In the genomic region with DNA sequence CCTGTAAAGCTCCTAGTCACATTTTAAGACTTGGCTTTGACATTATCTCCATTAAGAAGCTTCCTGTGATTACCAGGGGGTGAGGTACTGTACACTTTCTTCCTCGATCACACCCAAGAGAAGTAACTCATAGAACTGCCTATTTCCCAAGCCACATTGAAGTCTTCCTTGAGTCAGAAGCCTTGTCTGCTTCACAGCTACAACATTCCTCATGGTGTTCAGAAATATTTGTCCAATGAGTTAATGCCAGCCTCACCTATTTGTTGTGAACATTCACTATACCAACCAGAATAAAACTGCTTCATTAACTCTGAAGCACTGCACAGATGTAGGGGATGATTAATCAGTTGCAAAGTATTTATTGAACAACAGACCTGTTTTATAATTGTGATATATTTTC, we compare ENCODE assay signal across 25 cellular contexts.
DNase-seq lines count a peak whose midpoint lies in the region; ATAC-seq, FAIRE-seq and TF ChIP-seq lines count a peak whose summit lies in the region.
"Had no signal": no experiment of that assay in that cellular context is flagged by ENCODE, and none has a peak within 500 bp of the region (broad histone marks: within the 10 kb centered on the region; RNA-seq: fewer than 3 reads in every experiment).

No MANE protein-coding gene starts in this region.

- 50% methylated on average over 1 of the region's 1 CpG for WGBS in mammary epithelial cell (ENCODE audit: low coverage, missing lambda C conversion rate)
- WGBS in suprapubic skin = 68% methylated on average over 1 of the region's 1 CpG
- 77 to 90% (median 82%) methylated on average over 1 of the region's 1 CpG for WGBS in adrenal gland, 4 donors

- DNase-seq in mammary epithelial cell (peak; percentile 2), MCF 10A (ENCODE audit: unreplicated experiment) (no peak), bronchial epithelial cell (ENCODE audit: low read depth) (peak; percentile 32), kidney tubule cell (ENCODE audit: low spot score) (peak; percentile 95), medulla oblongata (ENCODE audit: extremely low spot score) (no peak), suprapubic skin (ENCODE audit: low spot score in 2 of 2) (no peak), adrenal gland (no peak), upper lobe of right lung (no peak)
- DNase-seq: 8988T; GM23248; HCEC 1CT; Karpas-422; MM.1S; NCI-H1092; NCI-H1436 treated with DMSO at 0.1 percent for 48 hours; NCI-H2029; NCI-H2171; NCI-H446 treated with DMSO at 0.1 percent for 48 hours; NK-92 treated with Interleukin-12 subunit alpha and Interleukin-12 subunit beta, amount 100 ng/mL, for 24 hours; Peyer's patch; Right ventricle myocardium superior had no signal

- TF ChIP-seq EP300 in suprapubic skin (IDR thresholded peaks at IDR 0.05) = no peak

- no peak overlapping the region for H2AFZ ChIP-seq in mammary epithelial cell (ENCODE audit: low read depth, low read length)
- H2AFZ ChIP-seq: GM23248 had no signal

- intact Hi-C loops in mammary epithelial cell (cut with micrococcal nuclease) (no loop called here), MCF 10A (cut with micrococcal nuclease) (no loop called here), adrenal gland (cut with DNase I) (no loop called here), upper lobe of right lung (cut with DNase I) (no loop called here)

- POLR2A ChIA-PET in MCF 10A (lab: Yijun Ruan, JAX) = no interaction called here

- ATAC-seq in upper lobe of right lung = no peak

- no peak overlapping the region for H3K4me3 Mint-ChIP-seq in MCF 10A (ENCODE audit: unreplicated experiment)
- H3K4me3 Mint-ChIP-seq: B cell, IgD-negative memory B cell had no signal

- H3K9ac ChIP-seq in mammary epithelial cell (ENCODE audit: insufficient read depth, low read length) = no peak overlapping the region
- H3K9ac ChIP-seq: GM23248 had no signal

- TF ChIP-seq POLR2A in suprapubic skin (IDR thresholded peaks at IDR 0.05) = no peak
- TF ChIP-seq POLR2A in adrenal gland (IDR thresholded peaks at IDR 0.05) = no peak

- H3K27ac Mint-ChIP-seq in MCF 10A (ENCODE audit: low read depth, unreplicated experiment) = no peak overlapping the region
- H3K27ac Mint-ChIP-seq: B cell, IgD-negative memory B cell had no signal

- H3K27ac ChIP-seq in mammary epithelial cell (ENCODE audit: insufficient read depth, low read depth, low read length) = no peak overlapping the region
- H3K27ac ChIP-seq in suprapubic skin = no peak overlapping the region
- H3K27ac ChIP-seq in adrenal gland = no peak overlapping the region
- no peak overlapping the region for H3K27ac ChIP-seq in upper lobe of right lung
- H3K27ac ChIP-seq: GM23248, Peyer's patch had no signal

- H3K36me3 ChIP-seq in mammary epithelial cell (ENCODE audit: insufficient read depth, low read length) = no peaks in the 10 kb centered on the region
- no peaks in the 10 kb centered on the region for H3K36me3 ChIP-seq in bronchial epithelial cell (ENCODE audit: control insufficient read depth, insufficient read depth, low read length)
- no peaks in the 10 kb centered on the region for H3K36me3 ChIP-seq in suprapubic skin
- no peaks in the 10 kb centered on the region for H3K36me3 ChIP-seq in adrenal gland (replicated peaks in 1 of 2)
- no peaks in the 10 kb centered on the region for H3K36me3 ChIP-seq in upper lobe of right lung
- H3K36me3 ChIP-seq: Peyer's patch had no signal

- H3K79me2 ChIP-seq in mammary epithelial cell (ENCODE audit: insufficient read depth, low read length) = no peaks in the 10 kb centered on the region

- H3K36me3 Mint-ChIP-seq in MCF 10A (ENCODE audit: insufficient read depth, unreplicated experiment) = peaks cover 6% of the 10 kb centered on the region
- H3K36me3 Mint-ChIP-seq: IgD-negative memory B cell had no signal

- no peaks in the 10 kb centered on the region for H3K4me1 Mint-ChIP-seq in MCF 10A (ENCODE audit: insufficient read depth, unreplicated experiment)
- H3K4me1 Mint-ChIP-seq: B cell, IgD-negative memory B cell had no signal

- CTCF ChIA-PET in mammary epithelial cell (lab: Charles Lee; ENCODE audit: low non-redundant PET) = no interaction called here
- CTCF ChIA-PET in MCF 10A (lab: Yijun Ruan, JAX) = no interaction called here

- peaks cover 30% of the 10 kb centered on the region for H3K9me3 Mint-ChIP-seq in MCF 10A (ENCODE audit: unreplicated experiment)

- BruUV-seq in mammary epithelial cell (replicated peaks; lab: Mats Ljungman, UMichigan) (no TSS peak), MCF 10A (replicated peaks; lab: Mats Ljungman, UMichigan) (no TSS peak)

- no peaks in the 10 kb centered on the region for H4K20me1 ChIP-seq in mammary epithelial cell (ENCODE audit: insufficient read depth, low read length)

- FAIRE-seq in bronchial epithelial cell (lab: Jason Lieb, UNC) = no peak
- FAIRE-seq: G401.6, GM19239 had no signal

- in situ Hi-C loops in mammary epithelial cell (cut with MboI; ENCODE audit: low sequenced_read_pairs in 2 of 2) = no loop called here

- H3K9me3 ChIP-seq in mammary epithelial cell (replicated peaks; ENCODE audit: insufficient read depth, low read length) (peaks cover 19% of the 10 kb centered on the region), suprapubic skin (no peaks in the 10 kb centered on the region), adrenal gland (replicated peaks in 1 of 3) (no peaks in the 10 kb centered on the region), upper lobe of right lung (no peaks in the 10 kb centered on the region)
- H3K9me3 ChIP-seq: Peyer's patch had no signal

- H3K27me3 ChIP-seq in mammary epithelial cell (ENCODE audit: insufficient read depth, low read length) (no peaks in the 10 kb centered on the region), bronchial epithelial cell (ENCODE audit: control insufficient read depth, insufficient read depth, low read length) (no peaks in the 10 kb centered on the region), suprapubic skin (no peaks in the 10 kb centered on the region), adrenal gland (peaks cover 3% of the 10 kb centered on the region), upper lobe of right lung (no peaks in the 10 kb centered on the region)
- H3K27me3 ChIP-seq: Peyer's patch had no signal

- H3K4me3 ChIP-seq in mammary epithelial cell (replicated peaks in 1 of 3; ENCODE audit: insufficient read depth in 1 of 3, low read depth in 2 of 3, low read length in 3 of 3) (no peak overlapping the region), bronchial epithelial cell (ENCODE audit: low read depth, low read length) (no peak overlapping the region), suprapubic skin (no peak overlapping the region), adrenal gland (no peak overlapping the region), upper lobe of right lung (no peak overlapping the region)
- H3K4me3 ChIP-seq: GM23248, Peyer's patch had no signal

- no peaks in the 10 kb centered on the region for H3K4me1 ChIP-seq in mammary epithelial cell (ENCODE audit: insufficient read depth, low read length)
- no peaks in the 10 kb centered on the region for H3K4me1 ChIP-seq in suprapubic skin
- no peaks in the 10 kb centered on the region for H3K4me1 ChIP-seq in adrenal gland (replicated peaks in 1 of 2)
- no peaks in the 10 kb centered on the region for H3K4me1 ChIP-seq in upper lobe of right lung
- H3K4me1 ChIP-seq: Peyer's patch had no signal

- no peak overlapping the region for H3K4me2 ChIP-seq in mammary epithelial cell (ENCODE audit: insufficient read depth, low read depth, low read length)

- TF ChIP-seq CTCF in mammary epithelial cell (conservative IDR thresholded peaks at IDR 0.05 in 1 of 2, IDR thresholded peaks at IDR 0.05 in 1 of 2; ENCODE audit: extremely low read depth in 1 of 2, insufficient read depth in 1 of 2, low read depth in 1 of 2, low read length in 2 of 2) (no peak), MCF 10A (IDR thresholded peaks at IDR 0.05; ENCODE audit: unreplicated experiment) (no peak), bronchial epithelial cell (IDR thresholded peaks at IDR 0.05; ENCODE audit: insufficient read depth, low read length, severe bottlenecking) (no peak), suprapubic skin (IDR thresholded peaks at IDR 0.05) (no peak), adrenal gland (IDR thresholded peaks at IDR 0.05) (no peak), upper lobe of right lung (IDR thresholded peaks at IDR 0.05) (no peak)

- no peaks in the 10 kb centered on the region for H3K27me3 Mint-ChIP-seq in MCF 10A (ENCODE audit: insufficient read depth, unreplicated experiment)
- H3K27me3 Mint-ChIP-seq: B cell had no signal

- dilution Hi-C loops in mammary epithelial cell (cut with HindIII; ENCODE audit: low sequenced_read_pairs) = no loop called here

Comparison
In these comparisons a context has a peak if more than half of its experiments do, and no peak if none do; other contexts are left out.
1. DNase-seq: peak in mammary epithelial cell (single experiment), bronchial epithelial cell (single experiment) and kidney tubule cell (single experiment); none in MCF 10A (single experiment), medulla oblongata (single experiment), suprapubic skin (0 of 2), adrenal gland (0 of 7) and upper lobe of right lung (single experiment).